Comparison of ENCODE assay signal across 2 cellular contexts in the genomic region with DNA sequence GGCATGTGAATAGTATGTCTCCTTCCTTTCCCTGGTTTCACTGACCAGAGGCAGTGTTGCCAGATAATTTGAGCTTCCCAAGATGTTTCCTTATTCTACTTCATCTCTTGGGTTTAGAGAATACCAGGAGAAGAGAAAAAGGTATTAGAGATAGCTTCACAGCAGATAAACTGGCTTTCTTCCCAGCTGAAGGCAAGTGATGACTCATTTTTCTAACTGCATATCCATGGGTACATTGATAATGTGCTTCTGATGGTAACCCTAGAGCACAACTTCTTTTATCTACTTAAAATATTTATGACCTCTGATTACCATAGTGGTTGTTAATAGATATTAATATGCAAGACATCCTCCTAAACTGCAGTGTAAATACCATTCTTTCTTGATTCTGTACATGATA.
TF ChIP-seq lines count a peak whose summit lies in the region.

No MANE protein-coding gene starts in this region.

TF ChIP-seq in liver, 16 proteins besides CTCF, POLR2A, EP300 and RAD21 (continued from another document):
- TF ChIP-seq, protein P1, sequence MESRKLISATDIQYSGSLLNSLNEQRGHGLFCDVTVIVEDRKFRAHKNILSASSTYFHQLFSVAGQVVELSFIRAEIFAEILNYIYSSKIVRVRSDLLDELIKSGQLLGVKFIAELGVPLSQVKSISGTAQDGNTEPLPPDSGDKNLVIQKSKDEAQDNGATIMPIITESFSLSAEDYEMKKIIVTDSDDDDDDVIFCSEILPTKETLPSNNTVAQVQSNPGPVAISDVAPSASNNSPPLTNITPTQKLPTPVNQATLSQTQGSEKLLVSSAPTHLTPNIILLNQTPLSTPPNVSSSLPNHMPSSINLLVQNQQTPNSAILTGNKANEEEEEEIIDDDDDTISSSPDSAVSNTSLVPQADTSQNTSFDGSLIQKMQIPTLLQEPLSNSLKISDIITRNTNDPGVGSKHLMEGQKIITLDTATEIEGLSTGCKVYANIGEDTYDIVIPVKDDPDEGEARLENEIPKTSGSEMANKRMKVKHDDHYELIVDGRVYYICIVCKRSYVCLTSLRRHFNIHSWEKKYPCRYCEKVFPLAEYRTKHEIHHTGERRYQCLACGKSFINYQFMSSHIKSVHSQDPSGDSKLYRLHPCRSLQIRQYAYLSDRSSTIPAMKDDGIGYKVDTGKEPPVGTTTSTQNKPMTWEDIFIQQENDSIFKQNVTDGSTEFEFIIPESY (IDR thresholded peaks at IDR 0.05) = no peak

TF ChIP-seq in HepG2, 621 proteins besides CTCF, POLR2A, EP300 and RAD21 (continued from another document):
- TF ChIP-seq, protein P2, sequence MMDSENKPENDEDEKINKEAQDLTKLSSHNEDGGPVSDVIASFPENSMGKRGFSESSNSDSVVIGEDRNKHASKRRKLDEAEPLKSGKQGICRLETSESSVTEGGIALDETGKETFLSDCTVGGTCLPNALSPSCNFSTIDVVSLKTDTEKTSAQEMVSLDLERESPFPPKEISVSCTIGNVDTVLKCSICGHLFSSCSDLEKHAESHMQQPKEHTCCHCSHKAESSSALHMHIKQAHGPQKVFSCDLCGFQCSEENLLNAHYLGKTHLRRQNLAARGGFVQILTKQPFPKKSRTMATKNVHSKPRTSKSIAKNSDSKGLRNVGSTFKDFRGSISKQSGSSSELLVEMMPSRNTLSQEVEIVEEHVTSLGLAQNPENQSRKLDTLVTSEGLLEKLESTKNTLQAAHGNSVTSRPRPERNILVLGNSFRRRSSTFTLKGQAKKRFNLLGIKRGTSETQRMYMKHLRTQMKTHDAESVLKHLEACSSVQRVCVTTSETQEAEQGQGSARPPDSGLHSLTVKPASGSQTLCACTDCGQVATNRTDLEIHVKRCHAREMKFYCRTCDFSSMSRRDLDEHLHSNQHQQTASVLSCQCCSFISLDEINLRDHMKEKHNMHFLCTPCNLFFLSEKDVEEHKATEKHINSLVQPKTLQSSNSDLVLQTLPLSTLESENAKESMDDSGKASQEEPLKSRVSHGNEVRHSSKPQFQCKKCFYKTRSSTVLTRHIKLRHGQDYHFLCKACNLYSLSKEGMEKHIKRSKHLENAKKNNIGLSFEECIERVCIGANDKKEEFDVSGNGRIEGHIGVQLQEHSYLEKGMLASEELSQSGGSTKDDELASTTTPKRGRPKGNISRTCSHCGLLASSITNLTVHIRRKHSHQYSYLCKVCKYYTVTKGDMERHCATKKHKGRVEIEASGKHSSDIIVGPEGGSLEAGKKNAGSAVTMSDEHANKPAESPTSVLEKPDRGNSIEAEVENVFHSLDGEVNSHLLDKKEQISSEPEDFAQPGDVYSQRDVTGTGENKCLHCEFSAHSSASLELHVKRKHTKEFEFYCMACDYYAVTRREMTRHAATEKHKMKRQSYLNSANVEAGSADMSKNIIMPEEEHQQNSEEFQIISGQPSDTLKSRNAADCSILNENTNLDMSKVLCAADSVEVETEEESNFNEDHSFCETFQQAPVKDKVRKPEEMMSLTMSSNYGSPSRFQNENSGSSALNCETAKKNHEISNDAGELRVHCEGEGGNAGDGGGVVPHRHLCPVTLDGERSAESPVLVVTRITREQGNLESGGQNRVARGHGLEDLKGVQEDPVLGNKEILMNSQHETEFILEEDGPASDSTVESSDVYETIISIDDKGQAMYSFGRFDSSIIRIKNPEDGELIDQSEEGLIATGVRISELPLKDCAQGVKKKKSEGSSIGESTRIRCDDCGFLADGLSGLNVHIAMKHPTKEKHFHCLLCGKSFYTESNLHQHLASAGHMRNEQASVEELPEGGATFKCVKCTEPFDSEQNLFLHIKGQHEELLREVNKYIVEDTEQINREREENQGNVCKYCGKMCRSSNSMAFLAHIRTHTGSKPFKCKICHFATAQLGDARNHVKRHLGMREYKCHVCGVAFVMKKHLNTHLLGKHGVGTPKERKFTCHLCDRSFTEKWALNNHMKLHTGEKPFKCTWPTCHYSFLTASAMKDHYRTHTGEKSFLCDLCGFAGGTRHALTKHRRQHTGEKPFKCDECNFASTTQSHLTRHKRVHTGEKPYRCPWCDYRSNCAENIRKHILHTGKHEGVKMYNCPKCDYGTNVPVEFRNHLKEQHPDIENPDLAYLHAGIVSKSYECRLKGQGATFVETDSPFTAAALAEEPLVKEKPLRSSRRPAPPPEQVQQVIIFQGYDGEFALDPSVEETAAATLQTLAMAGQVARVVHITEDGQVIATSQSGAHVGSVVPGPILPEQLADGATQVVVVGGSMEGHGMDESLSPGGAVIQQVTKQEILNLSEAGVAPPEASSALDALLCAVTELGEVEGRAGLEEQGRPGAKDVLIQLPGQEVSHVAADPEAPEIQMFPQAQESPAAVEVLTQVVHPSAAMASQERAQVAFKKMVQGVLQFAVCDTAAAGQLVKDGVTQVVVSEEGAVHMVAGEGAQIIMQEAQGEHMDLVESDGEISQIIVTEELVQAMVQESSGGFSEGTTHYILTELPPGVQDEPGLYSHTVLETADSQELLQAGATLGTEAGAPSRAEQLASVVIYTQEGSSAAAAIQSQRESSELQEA (CRISPR knock-in tag; IDR thresholded peaks at IDR 0.05; ENCODE audit: not compliant biosample characterization) = no peak
- TF ChIP-seq SP1 (IDR thresholded peaks at IDR 0.05) = no peak
- TF ChIP-seq SP1 (CRISPR knock-in tag; IDR thresholded peaks at IDR 0.05) = no peak
- TF ChIP-seq, protein P3, sequence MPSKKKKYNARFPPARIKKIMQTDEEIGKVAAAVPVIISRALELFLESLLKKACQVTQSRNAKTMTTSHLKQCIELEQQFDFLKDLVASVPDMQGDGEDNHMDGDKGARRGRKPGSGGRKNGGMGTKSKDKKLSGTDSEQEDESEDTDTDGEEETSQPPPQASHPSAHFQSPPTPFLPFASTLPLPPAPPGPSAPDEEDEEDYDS (CRISPR knock-in tag; IDR thresholded peaks at IDR 0.05) = no peak
- TF ChIP-seq, protein P4, sequence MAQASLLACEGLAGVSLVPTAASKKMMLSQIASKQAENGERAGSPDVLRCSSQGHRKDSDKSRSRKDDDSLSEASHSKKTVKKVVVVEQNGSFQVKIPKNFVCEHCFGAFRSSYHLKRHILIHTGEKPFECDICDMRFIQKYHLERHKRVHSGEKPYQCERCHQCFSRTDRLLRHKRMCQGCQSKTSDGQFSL (CRISPR knock-in tag; IDR thresholded peaks at IDR 0.05) = no peak
- no peak for TF ChIP-seq XBP1 (CRISPR knock-in tag; IDR thresholded peaks at IDR 0.05)
- TF ChIP-seq, protein P5, sequence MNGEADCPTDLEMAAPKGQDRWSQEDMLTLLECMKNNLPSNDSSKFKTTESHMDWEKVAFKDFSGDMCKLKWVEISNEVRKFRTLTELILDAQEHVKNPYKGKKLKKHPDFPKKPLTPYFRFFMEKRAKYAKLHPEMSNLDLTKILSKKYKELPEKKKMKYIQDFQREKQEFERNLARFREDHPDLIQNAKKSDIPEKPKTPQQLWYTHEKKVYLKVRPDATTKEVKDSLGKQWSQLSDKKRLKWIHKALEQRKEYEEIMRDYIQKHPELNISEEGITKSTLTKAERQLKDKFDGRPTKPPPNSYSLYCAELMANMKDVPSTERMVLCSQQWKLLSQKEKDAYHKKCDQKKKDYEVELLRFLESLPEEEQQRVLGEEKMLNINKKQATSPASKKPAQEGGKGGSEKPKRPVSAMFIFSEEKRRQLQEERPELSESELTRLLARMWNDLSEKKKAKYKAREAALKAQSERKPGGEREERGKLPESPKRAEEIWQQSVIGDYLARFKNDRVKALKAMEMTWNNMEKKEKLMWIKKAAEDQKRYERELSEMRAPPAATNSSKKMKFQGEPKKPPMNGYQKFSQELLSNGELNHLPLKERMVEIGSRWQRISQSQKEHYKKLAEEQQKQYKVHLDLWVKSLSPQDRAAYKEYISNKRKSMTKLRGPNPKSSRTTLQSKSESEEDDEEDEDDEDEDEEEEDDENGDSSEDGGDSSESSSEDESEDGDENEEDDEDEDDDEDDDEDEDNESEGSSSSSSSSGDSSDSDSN (CRISPR knock-in tag; IDR thresholded peaks at IDR 0.05) = no peak
- no peak for TF ChIP-seq ATAD3A (CRISPR knock-in tag; IDR thresholded peaks at IDR 0.05)
- TF ChIP-seq RCOR2 (CRISPR knock-in tag; IDR thresholded peaks at IDR 0.05) = no peak
